Comparison of ENCODE assay signal across 20 cellular contexts in the genomic region with DNA sequence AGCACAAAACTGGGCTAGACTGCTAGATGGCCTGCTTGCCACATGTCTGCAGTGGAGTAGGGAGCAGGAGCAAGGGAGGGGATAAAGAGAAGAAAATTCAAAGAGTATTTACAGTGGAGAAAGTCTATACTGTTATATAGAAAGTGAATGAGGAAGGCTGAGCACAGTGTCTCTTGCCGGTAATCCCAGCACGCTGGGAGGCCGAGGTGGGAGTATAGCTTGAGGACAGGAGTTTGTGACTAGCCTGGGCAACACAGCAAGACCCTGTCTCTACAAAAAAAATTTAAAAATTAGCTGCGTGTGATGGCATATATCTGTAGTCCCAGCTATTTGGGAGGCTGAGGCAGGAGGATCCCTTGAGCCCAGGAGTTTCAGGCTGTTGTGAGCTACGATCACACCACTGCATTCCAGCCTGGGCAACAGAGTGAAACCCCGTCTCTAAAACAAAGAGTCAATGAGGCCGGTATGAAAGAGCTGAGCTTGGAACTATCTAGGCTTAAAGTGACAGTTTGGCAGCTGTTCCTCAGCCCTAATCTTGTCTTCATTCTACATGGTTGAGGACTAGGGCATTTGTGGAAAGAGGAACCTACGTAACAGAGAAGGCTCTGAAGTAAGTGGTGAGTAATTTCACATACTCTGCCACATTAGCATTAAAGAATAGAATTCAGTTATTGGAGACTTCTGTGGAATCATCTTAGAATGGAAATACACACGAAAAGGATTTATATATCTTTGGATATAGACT. TPM values are rescaled to one million over a fixed set of nuclear protein-coding genes. Genes with fewer than 3 reads are reported as not detected.
DNase-seq lines count a peak whose midpoint lies in the region; ATAC-seq, FAIRE-seq and TF ChIP-seq lines count a peak whose summit lies in the region.
"Had no signal": no experiment of that assay in that cellular context is flagged by ENCODE, and none has a peak within 500 bp of the region (broad histone marks: within the 10 kb centered on the region; RNA-seq: fewer than 3 reads in every experiment).

No MANE protein-coding gene starts in this region.

- H3K27me3 ChIP-seq in right cardiac atrium (ENCODE audit: control insufficient read depth, insufficient read depth) = no peaks in the 10 kb centered on the region
- H3K27me3 ChIP-seq: Peyer's patch, upper lobe of left lung had no signal

- no peak overlapping the region for H3K4me3 Mint-ChIP-seq in activated CD4-positive, alpha-beta T cell treated with anti-CD3 and anti-CD28 coated beads, Interleukin-2, amount 10 ng/mL, durations not matched to agents 24 days and 14 days
- no peak overlapping the region for H3K4me3 Mint-ChIP-seq in activated CD8-positive, alpha-beta T cell treated with anti-CD3 and anti-CD28 coated beads for 36 hours
- H3K4me3 Mint-ChIP-seq: CD4-positive, CD25-positive, alpha-beta regulatory T cell had no signal

- peak; percentile 71 for ATAC-seq in Right ventricle myocardium superior (ENCODE audit: poor library complexity)
- ATAC-seq in right cardiac atrium = peak; percentile 75 to 78
- ATAC-seq in activated CD8-positive, alpha-beta T cell treated with anti-CD3 and anti-CD28 coated beads for 36 hours = no peak

- no peaks in the 10 kb centered on the region for H3K4me1 Mint-ChIP-seq in activated CD4-positive, alpha-beta T cell treated with anti-CD3 and anti-CD28 coated beads, Interleukin-2, amount 10 ng/mL, durations not matched to agents 24 days and 14 days
- H3K4me1 Mint-ChIP-seq in activated CD8-positive, alpha-beta T cell treated with anti-CD3 and anti-CD28 coated beads for 36 hours (ENCODE audit: low read depth) = no peaks in the 10 kb centered on the region
- H3K4me1 Mint-ChIP-seq: CD4-positive, CD25-positive, alpha-beta regulatory T cell had no signal

- POLR2A ChIA-PET in activated CD8-positive, alpha-beta T cell treated with anti-CD3 and anti-CD28 coated beads for 36 hours (lab: Charles Lee) = no interaction called here

- no peaks in the 10 kb centered on the region for H3K4me1 ChIP-seq in right cardiac atrium (ENCODE audit: control insufficient read depth, insufficient read depth, low read length)
- H3K4me1 ChIP-seq: parathyroid adenoma had no signal

- no peak for TF ChIP-seq CTCF in activated CD8-positive, alpha-beta T cell treated with anti-CD3 and anti-CD28 coated beads for 36 hours (IDR thresholded peaks at IDR 0.05)

- H3K27ac ChIP-seq in right cardiac atrium (ENCODE audit: low read length) = peak overlapping the region; percentile 24
- H3K27ac ChIP-seq: parathyroid adenoma, upper lobe of left lung had no signal

- H3K27ac Mint-ChIP-seq in activated CD4-positive, alpha-beta T cell treated with anti-CD3 and anti-CD28 coated beads, Interleukin-2, amount 10 ng/mL, durations not matched to agents 24 days and 14 days = no peak overlapping the region
- H3K27ac Mint-ChIP-seq in activated CD8-positive, alpha-beta T cell treated with anti-CD3 and anti-CD28 coated beads for 36 hours = no peak overlapping the region
- H3K27ac Mint-ChIP-seq: CD4-positive, CD25-positive, alpha-beta regulatory T cell had no signal

- H3K9me3 ChIP-seq in right cardiac atrium (ENCODE audit: control insufficient read depth, low read length) = no peaks in the 10 kb centered on the region
- H3K9me3 ChIP-seq: Peyer's patch, upper lobe of left lung had no signal

- FAIRE-seq in urothelium cell line (lab: Jason Lieb, UNC) = peak; percentile 73
- FAIRE-seq: A204.1, endometrium had no signal

- H3K27me3 Mint-ChIP-seq in activated CD4-positive, alpha-beta T cell treated with anti-CD3 and anti-CD28 coated beads, Interleukin-2, amount 10 ng/mL, durations not matched to agents 24 days and 14 days = no peaks in the 10 kb centered on the region
- no peaks in the 10 kb centered on the region for H3K27me3 Mint-ChIP-seq in activated CD8-positive, alpha-beta T cell treated with anti-CD3 and anti-CD28 coated beads for 36 hours
- H3K27me3 Mint-ChIP-seq: CD4-positive, CD25-positive, alpha-beta regulatory T cell had no signal

- CTCF ChIA-PET in activated CD8-positive, alpha-beta T cell treated with anti-CD3 and anti-CD28 coated beads for 36 hours (lab: Charles Lee) = no interaction called here

- WGBS in right cardiac atrium = 63% methylated on average over 9 of the region's 9 CpGs

- intact Hi-C loops in Right ventricle myocardium superior (cut with DNase I) (no loop called here), cardiac septum (cut with DNase I) (loop anchor here (5.0 kb wide), 1 partner anchor 253 kb away; no protein-coding TSS in a partner anchor), right cardiac atrium (cut with DNase I) (no loop called here)
- intact Hi-C loops in activated CD4-positive, alpha-beta T cell treated with anti-CD3 and anti-CD28 coated beads, Interleukin-2, amount 10 ng/mL, durations not matched to agents 24 days and 14 days (cut with micrococcal nuclease) = no loop called here
- intact Hi-C loops in activated CD8-positive, alpha-beta T cell treated with anti-CD3 and anti-CD28 coated beads for 36 hours (cut with micrococcal nuclease) = no loop called here

- DNase-seq in Right ventricle myocardium superior (no peak), cardiac septum (ENCODE audit: low spot score) (no peak), SKM-1 (lab: John Stamatoyannopoulos, UW; ENCODE audit: unreplicated experiment) (peak; percentile 38), right cardiac atrium (no peak), urothelium cell line (ENCODE audit: low spot score) (no peak), NCI-H446 treated with DMSO at 0.1 percent for 48 hours (lab: John Stamatoyannopoulos, UW) (no peak)
- no peak for DNase-seq in activated CD4-positive, alpha-beta T cell treated with anti-CD3 and anti-CD28 coated beads, Interleukin-2, amount 10 ng/mL, durations not matched to agents 24 days and 14 days
- no peak for DNase-seq in activated CD8-positive, alpha-beta T cell treated with anti-CD3 and anti-CD28 coated beads for 36 hours
- DNase-seq: activated CD4-positive, CD25-positive, alpha-beta regulatory T cell; activated effector memory CD4-positive, alpha-beta T cell treated with anti-CD3 and anti-CD28 coated beads, Interleukin-2, amount 50 U/mL, for 16 hours; aorta; CD4-positive, CD25-positive, alpha-beta regulatory T cell; KG1; Peyer's patch; stimulated activated CD4-positive, alpha-beta T cell treated with anti-CD3 and anti-CD28 coated beads, Interleukin-12 subunit alpha, Interleukin-12 subunit beta, amount 100 ng/mL, for 4 hours; stimulated activated naive CD4-positive, alpha-beta T cell; upper lobe of left lung had no signal

- peaks cover 4% of the 10 kb centered on the region for H3K9me3 Mint-ChIP-seq in activated CD4-positive, alpha-beta T cell treated with anti-CD3 and anti-CD28 coated beads, Interleukin-2, amount 10 ng/mL, durations not matched to agents 24 days and 14 days
- no peaks in the 10 kb centered on the region for H3K9me3 Mint-ChIP-seq in activated CD8-positive, alpha-beta T cell treated with anti-CD3 and anti-CD28 coated beads for 36 hours

- no peak overlapping the region for H3K4me3 ChIP-seq in right cardiac atrium (ENCODE audit: low read length)
- H3K4me3 ChIP-seq: Peyer's patch, upper lobe of left lung had no signal

- H3K36me3 Mint-ChIP-seq in activated CD4-positive, alpha-beta T cell treated with anti-CD3 and anti-CD28 coated beads, Interleukin-2, amount 10 ng/mL, durations not matched to agents 24 days and 14 days (ENCODE audit: low read depth) = no peaks in the 10 kb centered on the region
- no peaks in the 10 kb centered on the region for H3K36me3 Mint-ChIP-seq in activated CD8-positive, alpha-beta T cell treated with anti-CD3 and anti-CD28 coated beads for 36 hours (ENCODE audit: low read depth)
- H3K36me3 Mint-ChIP-seq: CD4-positive, CD25-positive, alpha-beta regulatory T cell had no signal

RNA-seq across cellular contexts. Expression of gene CD36, which starts 41.9 kb away (rescaled TPM):
- total RNA-seq in Right ventricle myocardium superior (1,239 TPM), cardiac septum (717 TPM), right cardiac atrium (100 to 1,000 TPM; 460 to 639 (median 554) TPM)
- 570 TPM for polyA plus RNA-seq in right cardiac atrium
- not detected in 2 replicates for total RNA-seq in activated CD4-positive, alpha-beta T cell treated with anti-CD3 and anti-CD28 coated beads, Interleukin-2, amount 10 ng/mL, durations not matched to agents 24 days and 14 days
- not detected for total RNA-seq in activated CD8-positive, alpha-beta T cell treated with anti-CD3 and anti-CD28 coated beads for 36 hours

Comparison
In these comparisons a context has a peak if more than half of its experiments do, and no peak if none do; other contexts are left out.
1. RNA of gene CD36, which starts 41.9 kb away (total RNA-seq): 1,239 TPM in Right ventricle myocardium superior (single experiment), 717 TPM in cardiac septum (single experiment) and 460 to 639 TPM in right cardiac atrium; not detected in activated CD4-positive, alpha-beta T cell treated with anti-CD3 and anti-CD28 coated beads, Interleukin-2, amount 10 ng/mL, durations not matched to agents 24 days and 14 days and not detected in activated CD8-positive, alpha-beta T cell treated with anti-CD3 and anti-CD28 coated beads for 36 hours; every median in the first group is over 100 times any median in the second.